Comparison of ENCODE assay signal across 8 cellular contexts in the genomic region with DNA sequence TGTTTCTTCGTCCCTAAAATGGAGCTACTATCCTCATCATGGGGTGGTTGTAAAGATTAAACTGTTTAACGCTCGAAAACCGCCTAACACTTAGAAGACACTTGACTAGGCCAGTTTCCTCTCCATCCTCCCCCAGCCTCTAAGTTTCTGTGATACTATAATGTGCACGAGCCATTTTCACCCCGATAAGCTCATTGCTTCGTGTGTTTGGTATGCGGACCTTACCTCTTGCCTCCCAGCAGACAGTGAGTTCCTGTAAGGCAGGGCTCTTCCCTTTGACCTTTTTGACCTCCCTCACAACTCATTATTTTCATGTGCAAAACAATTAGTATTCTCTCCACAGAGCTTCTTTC. TPM values are rescaled to one million over a fixed set of nuclear protein-coding genes. Genes with fewer than 3 reads are reported as not detected.
DNase-seq lines count a peak whose midpoint lies in the region; ATAC-seq and TF ChIP-seq lines count a peak whose summit lies in the region.

No MANE protein-coding gene starts in this region.

- H3K27me3 ChIP-seq in HAP-1 (ENCODE audit: low read depth) (no peaks in the 10 kb centered on the region), iPS-18a (ENCODE audit: control insufficient read depth, insufficient read depth, low read length) (peaks cover 32% of the 10 kb centered on the region)

- H3K36me3 ChIP-seq in HAP-1 (replicated peaks) (no peaks in the 10 kb centered on the region), iPS-18a (ENCODE audit: control insufficient read depth, low read depth, low read length) (no peaks in the 10 kb centered on the region)

- H3K27ac ChIP-seq in C4-2B: peak overlapping the region; percentile 86
- H3K27ac ChIP-seq in iPS-18a (ENCODE audit: low read length): no peak overlapping the region

- peak overlapping the region; percentile 46 for H3K9ac ChIP-seq in iPS-18a (ENCODE audit: low read length)

- peaks cover 32% of the 10 kb centered on the region for H3K4me1 Mint-ChIP-seq in activated CD4-positive, alpha-beta memory T cell treated with anti-CD3 and anti-CD28 coated beads, Interleukin-2, amount 10 ng/mL, durations not matched to agents 7 days and 5 days
- H3K4me1 Mint-ChIP-seq in stimulated activated naive CD8-positive, alpha-beta T cell treated with anti-CD3 and anti-CD28 coated beads, Interleukin-15, amount 100 ng/mL, for 72 hours: peaks cover 32% of the 10 kb centered on the region

- peaks cover 3% of the 10 kb centered on the region for H3K36me3 Mint-ChIP-seq in activated CD4-positive, alpha-beta memory T cell treated with anti-CD3 and anti-CD28 coated beads, Interleukin-2, amount 10 ng/mL, durations not matched to agents 7 days and 5 days (ENCODE audit: low read depth)

- H3K4me1 ChIP-seq in HAP-1 (peaks cover 21% of the 10 kb centered on the region), iPS-18a (ENCODE audit: control insufficient read depth, low read depth, low read length) (peaks cover 24% of the 10 kb centered on the region)

- DNase-seq in HAP-1 (ENCODE audit: low spot score in 2 of 2) (no peak), hippocampal formation (lab: John Stamatoyannopoulos, UW) (no peak)
- DNase-seq in activated CD4-positive, alpha-beta memory T cell treated with anti-CD3 and anti-CD28 coated beads, Interleukin-2, amount 10 ng/mL, durations not matched to agents 7 days and 5 days: peak; percentile 18
- no peak for DNase-seq in stimulated activated naive CD8-positive, alpha-beta T cell treated with anti-CD3 and anti-CD28 coated beads, Interleukin-15, amount 100 ng/mL, for 72 hours

- peaks cover 3% of the 10 kb centered on the region for H3K27me3 Mint-ChIP-seq in activated CD4-positive, alpha-beta memory T cell treated with anti-CD3 and anti-CD28 coated beads, Interleukin-2, amount 10 ng/mL, durations not matched to agents 7 days and 5 days
- H3K27me3 Mint-ChIP-seq in stimulated activated naive CD8-positive, alpha-beta T cell treated with anti-CD3 and anti-CD28 coated beads, Interleukin-15, amount 100 ng/mL, for 72 hours: no peaks in the 10 kb centered on the region

- ATAC-seq in stimulated activated naive CD8-positive, alpha-beta T cell treated with anti-CD3 and anti-CD28 coated beads, Interleukin-15, amount 100 ng/mL, for 72 hours: peak; percentile 6
- ATAC-seq in HG02798 (IDR thresholded peaks at IDR 0.05; ENCODE audit: poor library complexity, unreplicated experiment): no peak
- no peak for ATAC-seq in HG02840 (IDR thresholded peaks at IDR 0.05; ENCODE audit: low FRiP score, unreplicated experiment)

- CTCF ChIA-PET in activated CD4-positive, alpha-beta memory T cell treated with anti-CD3 and anti-CD28 coated beads, Interleukin-2, amount 10 ng/mL, durations not matched to agents 7 days and 5 days (lab: Charles Lee): interaction anchor here (0.6 to 1.3 kb wide), 5 partner anchors 10 to 187 kb away, joined by 3 to 5 read pairs (median 4); no protein-coding TSS in a partner anchor

- no peaks in the 10 kb centered on the region for H3K9me3 Mint-ChIP-seq in activated CD4-positive, alpha-beta memory T cell treated with anti-CD3 and anti-CD28 coated beads, Interleukin-2, amount 10 ng/mL, durations not matched to agents 7 days and 5 days
- H3K9me3 Mint-ChIP-seq in stimulated activated naive CD8-positive, alpha-beta T cell treated with anti-CD3 and anti-CD28 coated beads, Interleukin-15, amount 100 ng/mL, for 72 hours: no peaks in the 10 kb centered on the region

- in situ Hi-C loops in HAP-1 (cut with MboI; ENCODE audit: low sequenced_read_pairs): loop anchor here (5.0 to 25.0 kb wide), 2 partner anchors 87 to 417 kb away; no protein-coding TSS in a partner anchor

- H3K9me3 ChIP-seq in HAP-1 (no peaks in the 10 kb centered on the region), iPS-18a (ENCODE audit: control insufficient read depth, low read depth, low read length) (no peaks in the 10 kb centered on the region)

- TF ChIP-seq CTCF in C4-2B (conservative IDR thresholded peaks at IDR 0.05): no peak

- H3K4me3 Mint-ChIP-seq in activated CD4-positive, alpha-beta memory T cell treated with anti-CD3 and anti-CD28 coated beads, Interleukin-2, amount 10 ng/mL, durations not matched to agents 7 days and 5 days: peak overlapping the region; percentile 79
- H3K4me3 Mint-ChIP-seq in stimulated activated naive CD8-positive, alpha-beta T cell treated with anti-CD3 and anti-CD28 coated beads, Interleukin-15, amount 100 ng/mL, for 72 hours: peak overlapping the region; percentile 74 to 92

- POLR2A ChIA-PET in activated CD4-positive, alpha-beta memory T cell treated with anti-CD3 and anti-CD28 coated beads, Interleukin-2, amount 10 ng/mL, durations not matched to agents 7 days and 5 days (lab: Charles Lee): interaction anchor here (0.8 to 2.0 kb wide), 10 partner anchors 10 to 216 kb away, joined by 3 to 10 read pairs (median 4); a partner anchor contains a TSS

- H3K4me3 ChIP-seq in HAP-1: peak overlapping the region; percentile 56
- peak overlapping the region; percentile 65 for H3K4me3 ChIP-seq in iPS-18a (ENCODE audit: low read length)

- peak overlapping the region; percentile 50 for H3K27ac Mint-ChIP-seq in activated CD4-positive, alpha-beta memory T cell treated with anti-CD3 and anti-CD28 coated beads, Interleukin-2, amount 10 ng/mL, durations not matched to agents 7 days and 5 days
- peak overlapping the region in 1 of 2 donors; percentile 73 for H3K27ac Mint-ChIP-seq in stimulated activated naive CD8-positive, alpha-beta T cell treated with anti-CD3 and anti-CD28 coated beads, Interleukin-15, amount 100 ng/mL, for 72 hours

RNA-seq across cellular contexts. Expression of a gene that starts 0.5 kb away (rescaled TPM):
- 1 to 10 TPM; 7.8 to 9.7 TPM for total RNA-seq in activated CD4-positive, alpha-beta memory T cell treated with anti-CD3 and anti-CD28 coated beads, Interleukin-2, amount 10 ng/mL, durations not matched to agents 7 days and 5 days
